Comparison of ENCODE assay signal across 11 cellular contexts in genomic region chr5:154788212-154788611, GRCh38. TPM values are rescaled to one million over a fixed set of nuclear protein-coding genes. Genes with fewer than 3 reads are reported as not detected.
A peak's percentile ranks its signal among the peaks of the same experiment; 100 is the strongest.
DNase-seq lines count a peak whose midpoint lies in the region; ATAC-seq and TF ChIP-seq lines count a peak whose summit lies in the region.
"Had no signal": no experiment of that assay in that cellular context is flagged by ENCODE, and none has a peak within 500 bp of the region (broad histone marks: within the 10 kb centered on the region; RNA-seq: fewer than 3 reads in every experiment).

No MANE protein-coding gene starts in this region.

- H2AFZ ChIP-seq in H9 (ENCODE audit: low read length), result no peak overlapping the region

- no peak overlapping the region for H4K5ac ChIP-seq in H9 (ENCODE audit: insufficient read length, low read depth, low read length)

- H3K4me2 ChIP-seq in H9 (ENCODE audit: insufficient read depth, insufficient read length, low read length), result no peak overlapping the region

- no peaks in the 10 kb centered on the region for H3K9me3 ChIP-seq in CD4-positive, alpha-beta T cell (ENCODE audit: control insufficient read depth, low read length)
- H3K9me3 ChIP-seq in H9 (ENCODE audit: control insufficient read depth, low read depth, low read length), result no peaks in the 10 kb centered on the region

- WGBS in H9 (ENCODE audit: extremely low coverage, insufficient read length, low lambda C conversion rate), result no CpG with 5 or more reads among the region's 5 CpGs

- H3K27ac ChIP-seq in CD4-positive, alpha-beta T cell (ENCODE audit: low read depth, low read length), result peak overlapping the region; percentile 55
- no peak overlapping the region for H3K27ac ChIP-seq in H9 (ENCODE audit: insufficient read length, low read depth, low read length)
- no peak overlapping the region for H3K27ac ChIP-seq in brain microvascular endothelial cell

- no peak overlapping the region for H3K9ac ChIP-seq in H9 (ENCODE audit: extremely low read depth, insufficient read length, low read length)

- H3K4me1 Mint-ChIP-seq in CD4-positive, alpha-beta T cell (ENCODE audit: low read depth), result peaks cover 54% of the 10 kb centered on the region
- H3K4me1 Mint-ChIP-seq in H9, result peaks cover 49% of the 10 kb centered on the region in 2 experiments
- peaks cover 49% of the 10 kb centered on the region for H3K4me1 Mint-ChIP-seq in activated naive CD8-positive, alpha-beta T cell treated with anti-CD3 and anti-CD28 coated beads, Interleukin-2, amount 50 U/mL, for 24 hours
- H3K4me1 Mint-ChIP-seq in natural killer cell treated with Interleukin-12 subunit alpha and Interleukin-12 subunit beta and Interleukin-15 and Interleukin-18, amount 100 ng/mL, for 72 hours (ENCODE audit: low read depth in 2 of 2), result peaks cover 44 to 55% of the 10 kb centered on the region in 2 donors

- H3K4me1 ChIP-seq in H9 (ENCODE audit: insufficient read depth, low read length), result peaks cover 23% of the 10 kb centered on the region

- no peak overlapping the region for H3K18ac ChIP-seq in H9 (ENCODE audit: insufficient read length, low read depth, low read length)

- no peaks in the 10 kb centered on the region for H3K9me3 Mint-ChIP-seq in CD4-positive, alpha-beta T cell
- no peaks in the 10 kb centered on the region for H3K9me3 Mint-ChIP-seq in H9
- no peaks in the 10 kb centered on the region for H3K9me3 Mint-ChIP-seq in activated naive CD8-positive, alpha-beta T cell treated with anti-CD3 and anti-CD28 coated beads, Interleukin-2, amount 50 U/mL, for 24 hours
- H3K9me3 Mint-ChIP-seq in natural killer cell treated with Interleukin-12 subunit alpha and Interleukin-12 subunit beta and Interleukin-15 and Interleukin-18, amount 100 ng/mL, for 72 hours, result no peaks in the 10 kb centered on the region

- H3K23ac ChIP-seq in H9 (ENCODE audit: insufficient read length, low read depth, low read length), result no peak overlapping the region

- CTCF ChIA-PET in CD4-positive, alpha-beta T cell (lab: Charles Lee), result no interaction called here

- H3K27me3 ChIP-seq in CD4-positive, alpha-beta T cell (ENCODE audit: control insufficient read depth, insufficient read depth, low read length), result no peaks in the 10 kb centered on the region
- H3K27me3 ChIP-seq in H9 (ENCODE audit: insufficient read depth, low read length) (no peaks in the 10 kb centered on the region), brain microvascular endothelial cell (replicated peaks) (no peaks in the 10 kb centered on the region)

- POLR2A ChIA-PET in CD4-positive, alpha-beta T cell (lab: Charles Lee), result interaction anchor here (0.7 kb wide), 1 partner anchor 12 kb away, joined by 3 read pairs; no protein-coding TSS in a partner anchor

- intact Hi-C loops in CD4-positive, alpha-beta T cell (cut with DNase I, micrococcal nuclease), result no loop called here

- H3K4me3 Mint-ChIP-seq in CD4-positive, alpha-beta T cell, result peak overlapping the region; percentile 8
- H3K4me3 Mint-ChIP-seq in H9, result no peak overlapping the region
- no peak overlapping the region for H3K4me3 Mint-ChIP-seq in activated naive CD8-positive, alpha-beta T cell treated with anti-CD3 and anti-CD28 coated beads, Interleukin-2, amount 50 U/mL, for 24 hours
- H3K4me3 Mint-ChIP-seq in natural killer cell treated with Interleukin-12 subunit alpha and Interleukin-12 subunit beta and Interleukin-15 and Interleukin-18, amount 100 ng/mL, for 72 hours, result peak overlapping the region; percentile 44

- H4K20me1 ChIP-seq in H9 (ENCODE audit: control insufficient read depth, insufficient read depth, insufficient read length), result no peaks in the 10 kb centered on the region

- peaks cover 27% of the 10 kb centered on the region for H3K36me3 ChIP-seq in brain microvascular endothelial cell (replicated peaks)

- DNase-seq in CD4-positive, alpha-beta T cell, result no peak
- no peak for DNase-seq in H9
- DNase-seq in activated naive CD8-positive, alpha-beta T cell treated with anti-CD3 and anti-CD28 coated beads, Interleukin-2, amount 50 U/mL, for 24 hours, result no peak
- DNase-seq in natural killer cell treated with Interleukin-12 subunit alpha and Interleukin-12 subunit beta and Interleukin-15 and Interleukin-18, amount 100 ng/mL, for 72 hours (ENCODE audit: low spot score), result no peak
- no peak for DNase-seq in brain microvascular endothelial cell
- DNase-seq in stimulated activated naive CD4-positive, alpha-beta T cell (lab: John Stamatoyannopoulos, UW), result no peak
- DNase-seq: aorta, kidney, PC-3 had no signal

- no peak overlapping the region for H2BK5ac ChIP-seq in H9 (ENCODE audit: insufficient read length, low read length)

- no peak overlapping the region for H2BK12ac ChIP-seq in H9 (ENCODE audit: insufficient read length, low read depth, low read length)

- no peak overlapping the region for H3K4me3 ChIP-seq in brain microvascular endothelial cell (ENCODE audit: low read depth, low read length)

- H3K27ac Mint-ChIP-seq in CD4-positive, alpha-beta T cell, result peak overlapping the region; percentile 87
- peak overlapping the region; percentile 43 to 93 (median 80); a peak in 6 of 7 replicates for H3K27ac Mint-ChIP-seq in H9
- peak overlapping the region; percentile 79 for H3K27ac Mint-ChIP-seq in activated naive CD8-positive, alpha-beta T cell treated with anti-CD3 and anti-CD28 coated beads, Interleukin-2, amount 50 U/mL, for 24 hours
- H3K27ac Mint-ChIP-seq in natural killer cell treated with Interleukin-12 subunit alpha and Interleukin-12 subunit beta and Interleukin-15 and Interleukin-18, amount 100 ng/mL, for 72 hours, result peak overlapping the region; percentile 71 to 90

- H2BK120ac ChIP-seq in H9 (ENCODE audit: low read depth, low read length, poor library complexity, severe bottlenecking), result no peak overlapping the region

- H3K79me2 ChIP-seq in H9 (ENCODE audit: insufficient read depth, low read length), result peaks cover 52% of the 10 kb centered on the region

- no peak overlapping the region for H3K14ac ChIP-seq in H9 (ENCODE audit: insufficient read depth, low read length)

- in situ Hi-C loops in brain microvascular endothelial cell (cut with HindIII; ENCODE audit: low pct_ligation_motif_present, low sequenced_read_pairs), result no loop called here

- no peak overlapping the region for H3K4ac ChIP-seq in H9 (ENCODE audit: low read depth, low read length)

- no peaks in the 10 kb centered on the region for H3K23me2 ChIP-seq in H9 (ENCODE audit: insufficient read length, low read depth, low read length, poor library complexity, severe bottlenecking)

- no peak overlapping the region for H4K8ac ChIP-seq in H9 (replicated peaks; ENCODE audit: insufficient read length, low read depth, low read length)

- no peak overlapping the region for H3K56ac ChIP-seq in H9 (ENCODE audit: insufficient read length, low read depth, low read length)

- H3K27me3 Mint-ChIP-seq in CD4-positive, alpha-beta T cell, result no peaks in the 10 kb centered on the region
- no peaks in the 10 kb centered on the region for H3K27me3 Mint-ChIP-seq in H9 (ENCODE audit: low read depth)
- no peaks in the 10 kb centered on the region for H3K27me3 Mint-ChIP-seq in activated naive CD8-positive, alpha-beta T cell treated with anti-CD3 and anti-CD28 coated beads, Interleukin-2, amount 50 U/mL, for 24 hours
- no peaks in the 10 kb centered on the region for H3K27me3 Mint-ChIP-seq in natural killer cell treated with Interleukin-12 subunit alpha and Interleukin-12 subunit beta and Interleukin-15 and Interleukin-18, amount 100 ng/mL, for 72 hours

- no peak overlapping the region for H2BK15ac ChIP-seq in H9 (ENCODE audit: low read depth, low read length)

- peaks cover 17% of the 10 kb centered on the region for H3K79me1 ChIP-seq in H9 (ENCODE audit: insufficient read depth, low read depth, low read length, poor library complexity, severe bottlenecking)

- H4K91ac ChIP-seq in H9 (ENCODE audit: insufficient read length, low read depth, low read length), result no peak overlapping the region

- no peak overlapping the region for H2BK20ac ChIP-seq in H9 (ENCODE audit: low read depth, low read length, poor library complexity, severe bottlenecking)

- ATAC-seq in CD4-positive, alpha-beta T cell (ENCODE audit: poor library complexity), result no peak
- ATAC-seq in activated naive CD8-positive, alpha-beta T cell treated with anti-CD3 and anti-CD28 coated beads, Interleukin-2, amount 50 U/mL, for 24 hours, result no peak
- ATAC-seq in natural killer cell treated with Interleukin-12 subunit alpha and Interleukin-12 subunit beta and Interleukin-15 and Interleukin-18, amount 100 ng/mL, for 72 hours, result peak in 1 of 2 donors; percentile 22
- no peak for ATAC-seq in HG03108 (IDR thresholded peaks at IDR 0.05; ENCODE audit: unreplicated experiment)
- ATAC-seq: HCT116, PC-3 had no signal

- no peak overlapping the region for H2AK5ac ChIP-seq in H9 (ENCODE audit: insufficient read length, low read length)

- H3K36me3 Mint-ChIP-seq in CD4-positive, alpha-beta T cell (ENCODE audit: low read depth), result peaks cover 49% of the 10 kb centered on the region
- H3K36me3 Mint-ChIP-seq in H9 (ENCODE audit: insufficient read depth in 1 of 3, low read depth in 3 of 3), result peaks cover 27 to 39% (median 33%) of the 10 kb centered on the region in 3 experiments; a peak in 6 of 7 replicates
- H3K36me3 Mint-ChIP-seq in activated naive CD8-positive, alpha-beta T cell treated with anti-CD3 and anti-CD28 coated beads, Interleukin-2, amount 50 U/mL, for 24 hours (ENCODE audit: low read depth), result peaks cover 35% of the 10 kb centered on the region
- H3K36me3 Mint-ChIP-seq in natural killer cell treated with Interleukin-12 subunit alpha and Interleukin-12 subunit beta and Interleukin-15 and Interleukin-18, amount 100 ng/mL, for 72 hours, result no peaks in the 10 kb centered on the region

- no peak overlapping the region for H3T11ph ChIP-seq in H9 (ENCODE audit: low read length)

- no peak for TF ChIP-seq CTCF in CD4-positive, alpha-beta T cell (IDR thresholded peaks at IDR 0.05)
- TF ChIP-seq CTCF in H9 (conservative IDR thresholded peaks at IDR 0.05), result no peak
- no peak for TF ChIP-seq CTCF in brain microvascular endothelial cell (IDR thresholded peaks at IDR 0.05; ENCODE audit: low read depth, low read length, missing control alignments)

RNA-seq across cellular contexts. Expression of gene LARP1, which starts 33.0 kb away (rescaled TPM):
- total RNA-seq in CD4-positive, alpha-beta T cell, result 10 to 100 TPM; 88.7 to 97.6 TPM
- total RNA-seq in H9 (2021), result 370 and 405 TPM in 2 replicates
- 100 to 1,000 TPM; 193 to 369 TPM for total RNA-seq in natural killer cell treated with Interleukin-12 subunit alpha and Interleukin-12 subunit beta and Interleukin-15 and Interleukin-18, amount 100 ng/mL, for 72 hours

Comparison
In these comparisons a context has a peak if more than half of its experiments do, and no peak if none do; other contexts are left out.
1. H3K4me3 Mint-ChIP-seq: peak in CD4-positive, alpha-beta T cell (single experiment) and natural killer cell treated with Interleukin-12 subunit alpha and Interleukin-12 subunit beta and Interleukin-15 and Interleukin-18, amount 100 ng/mL, for 72 hours (single experiment); none in H9 (0 of 2) and activated naive CD8-positive, alpha-beta T cell treated with anti-CD3 and anti-CD28 coated beads, Interleukin-2, amount 50 U/mL, for 24 hours (single experiment).
2. Peak in every context shown above with its lines, with median percentiles within 50 percentile points of each other: H3K27ac Mint-ChIP-seq.